In the genomic region with DNA sequence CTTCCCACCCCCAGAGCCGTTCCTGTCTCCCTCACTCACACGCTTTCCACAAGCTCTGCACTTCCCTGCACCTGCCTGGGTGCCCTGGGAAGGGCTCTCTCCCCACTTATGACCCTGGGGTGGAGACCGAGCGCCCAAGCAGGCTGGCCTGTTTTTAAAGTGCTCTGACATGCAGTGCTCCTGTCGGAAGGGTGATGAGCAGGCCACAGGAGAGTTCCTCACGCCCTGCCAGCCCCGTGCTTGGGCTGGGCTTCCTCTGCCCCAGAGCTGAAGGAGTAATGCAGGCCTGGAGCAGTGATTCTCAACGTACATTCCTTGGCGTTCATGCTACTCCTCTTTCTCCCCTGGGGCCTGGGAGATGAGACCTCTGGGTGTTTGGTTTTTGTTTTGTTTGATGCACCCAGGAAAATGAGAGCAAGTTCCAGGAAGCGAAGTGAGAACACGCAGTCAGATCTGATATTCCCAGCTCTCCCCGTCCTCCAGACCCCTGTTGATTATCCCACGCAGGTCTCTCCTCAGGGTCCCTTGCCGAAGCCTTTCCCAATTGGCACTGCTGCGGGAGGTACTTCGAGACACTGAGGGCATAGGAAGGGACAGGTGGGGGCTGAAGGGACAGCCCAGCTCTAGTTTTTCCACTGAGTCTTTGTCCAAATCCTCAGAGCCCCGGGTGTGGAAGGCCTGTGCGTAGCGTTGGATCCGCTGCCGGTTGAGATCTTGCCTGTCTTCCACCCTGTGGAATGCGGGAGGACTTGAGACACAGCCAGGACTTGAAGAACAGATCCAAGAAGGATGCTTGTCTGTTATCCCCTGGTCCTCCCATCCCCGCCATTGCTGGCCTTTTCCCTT, we compare ENCODE assay signal across 20 cellular contexts. TPM values are rescaled to one million over a fixed set of nuclear protein-coding genes. Genes with fewer than 3 reads are reported as not detected.
DNase-seq lines count a peak whose midpoint lies in the region; ATAC-seq and TF ChIP-seq lines count a peak whose summit lies in the region.
"Had no signal": no experiment of that assay in that cellular context is flagged by ENCODE, and none has a peak within 500 bp of the region (broad histone marks: within the 10 kb centered on the region; RNA-seq: fewer than 3 reads in every experiment).

No MANE protein-coding gene starts in this region.

- no peaks in the 10 kb centered on the region for H3K36me3 ChIP-seq in neuronal stem cell (replicated peaks in 1 of 2; ENCODE audit: control insufficient read depth in 2 of 2, insufficient read depth in 2 of 2, low read length in 2 of 2)
- no peaks in the 10 kb centered on the region for H3K36me3 ChIP-seq in GM23338 (ENCODE audit: insufficient read depth)

- H2AK5ac ChIP-seq in neuronal stem cell (ENCODE audit: low read depth, low read length), result peak overlapping the region; percentile 5

- H3K4me1 ChIP-seq in right cardiac atrium (ENCODE audit: control insufficient read depth, insufficient read depth, low read length) (no peaks in the 10 kb centered on the region), neuronal stem cell (ENCODE audit: control insufficient read depth in 2 of 2, insufficient read depth in 1 of 2, low read depth in 1 of 2, low read length in 2 of 2) (peaks cover 0 to 1% of the 10 kb centered on the region in 2 donors), GM23338 (ENCODE audit: insufficient read depth) (no peaks in the 10 kb centered on the region)

- H3K27ac ChIP-seq in right cardiac atrium (ENCODE audit: low read length), result no peak overlapping the region
- H3K27ac ChIP-seq in neuronal stem cell (replicated peaks; ENCODE audit: low read length), result no peak overlapping the region
- no peak overlapping the region for H3K27ac ChIP-seq in GM23338 (ENCODE audit: low read depth)

- no peaks in the 10 kb centered on the region for H3K9me3 ChIP-seq in right cardiac atrium (ENCODE audit: control insufficient read depth, low read length)
- peaks cover 0 to 9% of the 10 kb centered on the region in 2 donors for H3K9me3 ChIP-seq in neuronal stem cell (replicated peaks in 1 of 2; ENCODE audit: control insufficient read depth in 2 of 2, insufficient read depth in 1 of 2, low read depth in 1 of 2, low read length in 2 of 2)

- H3K27me3 Mint-ChIP-seq in GM23338 (ENCODE audit: insufficient read depth, low read depth, poor library complexity), result peaks cover 11% of the 10 kb centered on the region

- H4K8ac ChIP-seq in neuronal stem cell (ENCODE audit: low read depth, low read length), result no peak overlapping the region

- no peak overlapping the region for H4K91ac ChIP-seq in neuronal stem cell (ENCODE audit: low read depth, low read length, poor library complexity)

- no peak overlapping the region for H3K4me3 Mint-ChIP-seq in GM23338
- H3K4me3 Mint-ChIP-seq: IgD-negative memory B cell had no signal

- H3K18ac ChIP-seq in neuronal stem cell (ENCODE audit: low read length), result no peak overlapping the region

- H3K79me1 ChIP-seq in neuronal stem cell (ENCODE audit: low read depth, low read length), result no peaks in the 10 kb centered on the region

- H3K27ac Mint-ChIP-seq in GM23338, result no peak overlapping the region
- H3K27ac Mint-ChIP-seq: IgD-negative memory B cell had no signal

- H3K4me2 ChIP-seq in neuronal stem cell (ENCODE audit: insufficient read depth, low read length, poor library complexity, severe bottlenecking) (no peak overlapping the region), GM23338 (no peak overlapping the region)

- no peak for TF ChIP-seq CTCF in GM23338 (conservative IDR thresholded peaks at IDR 0.05; ENCODE audit: low read depth in 2 of 2)

- H3K79me2 ChIP-seq in GM23338 (replicated peaks; ENCODE audit: insufficient read depth), result no peaks in the 10 kb centered on the region

- H3K9ac ChIP-seq in neuronal stem cell (ENCODE audit: low read depth, low read length, poor library complexity), result no peak overlapping the region

- no peak overlapping the region for H2BK15ac ChIP-seq in neuronal stem cell (ENCODE audit: low read length)

- no peak overlapping the region for H2BK5ac ChIP-seq in neuronal stem cell (ENCODE audit: low read length)

- peaks cover 20% of the 10 kb centered on the region; the same call in 2 of the 3 replicates for H3K36me3 Mint-ChIP-seq in GM23338 (ENCODE audit: low read depth)

- 83% methylated on average over 23 of the region's 23 CpGs for WGBS in right cardiac atrium
- WGBS in neuronal stem cell (ENCODE audit: extremely low coverage in 2 of 2, insufficient read length in 2 of 2, insufficient replicate concordance in 1 of 2), 2 donors, result no CpG with 5 or more reads among the region's 23 CpGs

- no peak overlapping the region for H2BK12ac ChIP-seq in neuronal stem cell (ENCODE audit: low read length)

- no peaks in the 10 kb centered on the region for H4K20me1 ChIP-seq in GM23338 (replicated peaks; ENCODE audit: insufficient read depth)

- H3K9me3 Mint-ChIP-seq in GM23338, result peaks cover 5% of the 10 kb centered on the region; the same call in 1 of the 3 replicates
- H3K9me3 Mint-ChIP-seq: IgD-negative memory B cell had no signal

- no peak overlapping the region for H3K4ac ChIP-seq in neuronal stem cell (ENCODE audit: low read length)

- H3K4me1 Mint-ChIP-seq in GM23338, result peaks cover under 1% of the 10 kb centered on the region; the same call in 2 of the 3 replicates

- intact Hi-C loops in cardiac septum (cut with DNase I), result no loop called here
- intact Hi-C loops in right cardiac atrium (cut with DNase I), result loop anchor here in 1 of 4 donors (10.0 kb wide), 1 partner anchor 343 kb away; no protein-coding TSS in a partner anchor

- H2AFZ ChIP-seq in neuronal stem cell (ENCODE audit: low read length), result no peak overlapping the region
- H2AFZ ChIP-seq in GM23338, result no peak overlapping the region

- ATAC-seq in right cardiac atrium (no peak), GM23338 (no peak)
- ATAC-seq: Right ventricle myocardium inferior had no signal

- H3K27me3 ChIP-seq in right cardiac atrium (ENCODE audit: control insufficient read depth, insufficient read depth) (no peaks in the 10 kb centered on the region), neuronal stem cell (ENCODE audit: control insufficient read depth in 3 of 3, insufficient read depth in 3 of 3, low read depth in 1 of 3, low read length in 3 of 3) (no peaks in the 10 kb centered on the region), GM23338 (ENCODE audit: insufficient read depth) (no peaks in the 10 kb centered on the region)

- no peaks in the 10 kb centered on the region for H3K9me2 ChIP-seq in GM23338 (ENCODE audit: insufficient read depth)

- peak; percentile 47 for DNase-seq in cardiac septum (ENCODE audit: low spot score)
- no peak for DNase-seq in right cardiac atrium
- DNase-seq in ecto neural progenitor cell (ENCODE audit: low spot score), result peak; percentile 29
- no peak for DNase-seq in neuronal stem cell (ENCODE audit: low spot score)
- DNase-seq in ureter (ENCODE audit: low spot score), result peak; percentile 40
- no peak for DNase-seq in GM23338 (ENCODE audit: low spot score)
- no peak for DNase-seq in NCI-H2081 (lab: John Stamatoyannopoulos, UW)
- DNase-seq in stimulated activated CD4-positive, alpha-beta T cell treated with anti-CD3 and anti-CD28 coated beads, Interleukin-4, amount 100 ng/mL, for 4 hours, result no peak
- DNase-seq: 8988T, C1 segment of cervical spinal cord, DMS79, NCI-H1105 treated with DMSO at 0.1 percent for 48 hours, NCI-H1694, NCI-H2081 treated with DMSO at 0.1 percent for 48 hours, NCI-H2171 treated with DMSO at 0.1 percent for 48 hours, NCI-H446, NCI-H526 had no signal

- no peak overlapping the region for H3K14ac ChIP-seq in neuronal stem cell (ENCODE audit: low read length)

- no peaks in the 10 kb centered on the region for H3F3A ChIP-seq in GM23338 (replicated peaks; ENCODE audit: low read depth)

- no peak overlapping the region for H2BK120ac ChIP-seq in neuronal stem cell (ENCODE audit: low read depth, low read length)

- H3K23ac ChIP-seq in neuronal stem cell (ENCODE audit: low read depth, low read length, poor library complexity), result peak overlapping the region; percentile 17

- H3K4me3 ChIP-seq in right cardiac atrium (ENCODE audit: low read length) (no peak overlapping the region), neuronal stem cell (ENCODE audit: low read length in 2 of 2) (no peak overlapping the region), GM23338 (no peak overlapping the region)

TF ChIP-seq in GM23338, 12 proteins besides CTCF, POLR2A, EP300 and RAD21 (continues in another document):
- TF ChIP-seq EZH2 (IDR thresholded peaks at IDR 0.05; ENCODE audit: low read depth, unreplicated experiment) (no peak), JUNB (IDR thresholded peaks at IDR 0.05; ENCODE audit: unreplicated experiment) (no peak), ZNF331 (CRISPR knock-in tag; IDR thresholded peaks at IDR 0.05; ENCODE audit: low read depth) (no peak), CREB1 (CRISPR knock-in tag; IDR thresholded peaks at IDR 0.05; ENCODE audit: low read depth) (no peak), EZH2phosphoT487 (IDR thresholded peaks at IDR 0.05; ENCODE audit: unreplicated experiment) (no peak)

RNA-seq across cellular contexts. Expression of gene TRPV6, which starts 14.1 kb away (rescaled TPM):
- total RNA-seq in cardiac septum (not detected), right cardiac atrium (not detected), ureter (27.7 TPM)
- polyA plus RNA-seq in right cardiac atrium (not detected), GM23338 (2016; fragmentation: Nextera tagmentation; extraction: Ambion mirVana) (0.08 and 0.17 TPM in 2 replicates)
- polyA plus RNA-seq in neuronal stem cell (2013, experiment 1 of 2), result 0.04 TPM
- polyA plus RNA-seq in neuronal stem cell (2013, experiment 2 of 2), result 0.06 TPM
- total RNA-seq in GM23338 (2014; rRNA removed; shearing (Covaris generic)), result 0.43 and 0.80 TPM in 2 replicates
- total RNA-seq: OCI-LY7, Right ventricle myocardium inferior had no signal
- polyA plus RNA-seq: IgD-negative memory B cell had no signal

RNA-seq across cellular contexts. Expression of gene EPHB6, which starts 16.6 kb away (rescaled TPM):
- total RNA-seq in cardiac septum, result 2.0 TPM
- total RNA-seq in right cardiac atrium, result 10 to 100 TPM in 1 of 4 donors, 1 to 10 TPM in 3; 3.8 to 11.3 (median 6.7) TPM
- polyA plus RNA-seq in right cardiac atrium, result 6.9 TPM
- polyA plus RNA-seq in neuronal stem cell (2013, experiment 1 of 2), result 9.7 TPM
- 8.5 TPM for polyA plus RNA-seq in neuronal stem cell (2013, experiment 2 of 2)
- total RNA-seq in ureter, result 55.9 TPM
- total RNA-seq in GM23338 (2014; rRNA removed; shearing (Covaris generic)), result 18.1 and 20.8 TPM in 2 replicates
- polyA plus RNA-seq in GM23338 (2016; fragmentation: Nextera tagmentation; extraction: Ambion mirVana), result 27.5 and 33.2 TPM in 2 replicates

Comparison
In these comparisons a context has a peak if more than half of its experiments do, and no peak if none do; other contexts are left out.
1. DNase-seq: peak in cardiac septum (single experiment), ecto neural progenitor cell (single experiment) and ureter (single experiment); none in right cardiac atrium (0 of 3), neuronal stem cell (single experiment), GM23338 (single experiment), NCI-H2081 (0 of 2) and stimulated activated CD4-positive, alpha-beta T cell treated with anti-CD3 and anti-CD28 coated beads, Interleukin-4, amount 100 ng/mL, for 4 hours (0 of 2).
2. RNA of gene TRPV6, which starts 14.1 kb away (total RNA-seq): 27.7 TPM in ureter (single experiment); 0.43 to 0.80 TPM in GM23338, not detected in right cardiac atrium and not detected in cardiac septum (single experiment); every median in the first group is over 10 times any median in the second.